In genomic region chr12:55073043-55074022, GRCh38 we compare ENCODE assay signal across 8 cellular contexts. TPM values are rescaled to one million over a fixed set of nuclear protein-coding genes. Genes with fewer than 3 reads are reported as not detected.
A peak's percentile ranks its signal among the peaks of the same experiment; 100 is the strongest.
DNase-seq lines count a peak whose midpoint lies in the region; ATAC-seq and TF ChIP-seq lines count a peak whose summit lies in the region.

No MANE protein-coding gene starts in this region.

- TF ChIP-seq RAD21 in neural cell (conservative IDR thresholded peaks at IDR 0.05): peak; percentile 94

- H3K4me1 Mint-ChIP-seq in activated T-cell treated with anti-CD3 and anti-CD28 coated beads, Interleukin-2, amount 50 U/mL, for 24 hours (ENCODE audit: low read depth): peaks cover 7% of the 10 kb centered on the region
- peaks cover 10% of the 10 kb centered on the region for H3K4me1 Mint-ChIP-seq in stimulated activated naive CD8-positive, alpha-beta T cell treated with anti-CD3 and anti-CD28 coated beads, Interleukin-15, amount 100 ng/mL, for 72 hours

- ATAC-seq in Panc1: peak; percentile 79; the same call in 1 of the 2 replicates
- peak; percentile 59 for ATAC-seq in stimulated activated naive CD8-positive, alpha-beta T cell treated with anti-CD3 and anti-CD28 coated beads, Interleukin-15, amount 100 ng/mL, for 72 hours

- H3K4me3 ChIP-seq in Panc1 (ENCODE audit: low read depth in 2 of 2, low read length in 2 of 2) (no peak overlapping the region), neural cell (ENCODE audit: low read length) (no peak overlapping the region)

- peak; percentile 64 for TF ChIP-seq CTCF in GM13976 (IDR thresholded peaks at IDR 0.05; ENCODE audit: borderline replicate concordance, control extremely low read depth, extremely low read depth, insufficient read depth, missing control alignments)
- TF ChIP-seq CTCF in Panc1 (IDR thresholded peaks at IDR 0.05): peak; percentile 79
- TF ChIP-seq CTCF in neural cell (IDR thresholded peaks at IDR 0.05; ENCODE audit: poor library complexity, severe bottlenecking): peak; percentile 91

- H3K9ac ChIP-seq in neural cell (ENCODE audit: low read length): no peak overlapping the region

- no peaks in the 10 kb centered on the region for H3K36me3 Mint-ChIP-seq in activated T-cell treated with anti-CD3 and anti-CD28 coated beads, Interleukin-2, amount 50 U/mL, for 24 hours (ENCODE audit: low read depth)

- no peaks in the 10 kb centered on the region for H3F3A ChIP-seq in neural cell (ENCODE audit: insufficient read depth, low read length, poor library complexity, severe bottlenecking)

- peaks cover 35% of the 10 kb centered on the region for H3K27me3 Mint-ChIP-seq in activated T-cell treated with anti-CD3 and anti-CD28 coated beads, Interleukin-2, amount 50 U/mL, for 24 hours
- peaks cover 18% of the 10 kb centered on the region for H3K27me3 Mint-ChIP-seq in stimulated activated naive CD8-positive, alpha-beta T cell treated with anti-CD3 and anti-CD28 coated beads, Interleukin-15, amount 100 ng/mL, for 72 hours

- H3K36me3 ChIP-seq in Panc1 (ENCODE audit: control insufficient read depth, insufficient read depth, low read length): no peaks in the 10 kb centered on the region
- H3K36me3 ChIP-seq in neural cell (ENCODE audit: insufficient read depth, low read length): no peaks in the 10 kb centered on the region

- H3K4me3 Mint-ChIP-seq in activated T-cell treated with anti-CD3 and anti-CD28 coated beads, Interleukin-2, amount 50 U/mL, for 24 hours: no peak overlapping the region
- H3K4me3 Mint-ChIP-seq in stimulated activated naive CD8-positive, alpha-beta T cell treated with anti-CD3 and anti-CD28 coated beads, Interleukin-15, amount 100 ng/mL, for 72 hours: no peak overlapping the region

- H3K9me3 Mint-ChIP-seq in activated T-cell treated with anti-CD3 and anti-CD28 coated beads, Interleukin-2, amount 50 U/mL, for 24 hours: no peaks in the 10 kb centered on the region
- no peaks in the 10 kb centered on the region for H3K9me3 Mint-ChIP-seq in stimulated activated naive CD8-positive, alpha-beta T cell treated with anti-CD3 and anti-CD28 coated beads, Interleukin-15, amount 100 ng/mL, for 72 hours

- H3K27ac Mint-ChIP-seq in activated T-cell treated with anti-CD3 and anti-CD28 coated beads, Interleukin-2, amount 50 U/mL, for 24 hours: no peak overlapping the region
- no peak overlapping the region for H3K27ac Mint-ChIP-seq in stimulated activated naive CD8-positive, alpha-beta T cell treated with anti-CD3 and anti-CD28 coated beads, Interleukin-15, amount 100 ng/mL, for 72 hours

- H4K20me1 ChIP-seq in neural cell (ENCODE audit: insufficient read depth): no peaks in the 10 kb centered on the region

- no peaks in the 10 kb centered on the region for H3K9me2 ChIP-seq in neural cell (ENCODE audit: insufficient read depth, low read length)

- no peak overlapping the region for H3K4me2 ChIP-seq in neural cell (ENCODE audit: low read length)

- no peaks in the 10 kb centered on the region for H3K79me2 ChIP-seq in neural cell (replicated peaks; ENCODE audit: insufficient read depth, low read length)

- H3K4me1 ChIP-seq in Panc1 (ENCODE audit: control insufficient read depth, insufficient read depth, low read length): no peaks in the 10 kb centered on the region

- H3K27ac ChIP-seq in Panc1 (ENCODE audit: low read length) (no peak overlapping the region), neural cell (ENCODE audit: low read length) (no peak overlapping the region)

- CTCF ChIA-PET in Panc1 (lab: Charles Lee): interaction anchor here (0.5 to 2.8 kb wide), 3 partner anchors 80 to 494 kb away, joined by 3 to 26 read pairs (median 9); no protein-coding TSS in a partner anchor

- intact Hi-C loops in Panc1 (cut with micrococcal nuclease; ENCODE audit: unreplicated experiment): loop anchor here (1.0 to 10.0 kb wide), 2 partner anchors 80 to 219 kb away; partner anchors contain the start of gene MUCL1

- BruUV-seq in Panc1 (replicated peaks; lab: Mats Ljungman, UMichigan): no TSS peak

- H2AFZ ChIP-seq in neural cell (ENCODE audit: low read depth, low read length): no peak overlapping the region

- TF ChIP-seq EP300 in neural cell (conservative IDR thresholded peaks at IDR 0.05; ENCODE audit: poor library complexity, severe bottlenecking): no peak

- H3K27me3 ChIP-seq in Panc1 (ENCODE audit: control insufficient read depth, insufficient read depth, low read length): peaks cover 3% of the 10 kb centered on the region; the same call in 1 of the 2 replicates
- no peaks in the 10 kb centered on the region for H3K27me3 ChIP-seq in neural cell (ENCODE audit: insufficient read depth, low read depth, low read length)

- POLR2A ChIA-PET in Panc1 (lab: Charles Lee): no interaction called here

- DNase-seq in A172 (ENCODE audit: low spot score) (peak; percentile 68), GM13976 (ENCODE audit: low spot score) (peak; percentile 57), HUDEP-2 (lab: John Stamatoyannopoulos, UW; ENCODE audit: unreplicated experiment in 76 of 76) (peak in 52 of 76 experiments; percentile 4 to 67 (median 34)), Panc1 (ENCODE audit: low read depth, low spot score) (peak; percentile 39), fibroblast of gingiva (ENCODE audit: low read depth) (peak; percentile 51)
- DNase-seq in activated T-cell treated with anti-CD3 and anti-CD28 coated beads, Interleukin-2, amount 50 U/mL, for 24 hours: peak; percentile 80
- DNase-seq in stimulated activated naive CD8-positive, alpha-beta T cell treated with anti-CD3 and anti-CD28 coated beads, Interleukin-15, amount 100 ng/mL, for 72 hours: peak; percentile 63 to 66

- H3K9me3 ChIP-seq in Panc1 (ENCODE audit: control insufficient read depth, insufficient read depth, low read depth, low read length) (no peaks in the 10 kb centered on the region), neural cell (ENCODE audit: low read length) (no peaks in the 10 kb centered on the region)

- in situ Hi-C loops in GM13976 (cut with MboI; ENCODE audit: low sequenced_read_pairs, unreplicated experiment) (loop anchor here (10.0 kb wide), 2 partner anchors 219 to 319 kb away; partner anchors contain the start of gene MUCL1), Panc1 (cut with HindIII; ENCODE audit: low pct_unique_long_range_greater_than_20kb, low sequenced_read_pairs) (no loop called here)

TF ChIP-seq in neural cell, 6 proteins besides CTCF, POLR2A, EP300 and RAD21:
- TF ChIP-seq SMC3 (conservative IDR thresholded peaks at IDR 0.05; ENCODE audit: poor library complexity): peak; percentile 96
- no peak for TF ChIP-seq TAF1 (IDR thresholded peaks at IDR 0.05; ENCODE audit: low read depth)

RNA-seq across cellular contexts. Expression of gene OR9K2, which starts 52.9 kb away (rescaled TPM):
- not detected in 2 replicates for total RNA-seq in A172 (2014; rRNA removed; shearing (Covaris generic))
- total RNA-seq in Panc1 (2021; ENCODE audit: unreplicated experiment): not detected
- polyA plus RNA-seq in Panc1 (2012; ENCODE audit: insufficient read length): not detected
- not detected in 2 replicates for polyA plus RNA-seq in neural cell
- polyA minus RNA-seq in neural cell: not detected in 2 replicates

RNA-seq across cellular contexts. Expression of gene NEUROD4, which starts 53.6 kb away (rescaled TPM):
- not detected in 2 replicates for total RNA-seq in A172 (2014; rRNA removed; shearing (Covaris generic))
- total RNA-seq in Panc1 (2021; ENCODE audit: unreplicated experiment): not detected
- not detected for polyA plus RNA-seq in Panc1 (2012; ENCODE audit: insufficient read length)
- polyA plus RNA-seq in neural cell: not detected in 2 replicates
- polyA minus RNA-seq in neural cell: 0.24 and 0.35 TPM in 2 replicates
